15 cellular contexts compared by ENCODE assay signal in the genomic region with DNA sequence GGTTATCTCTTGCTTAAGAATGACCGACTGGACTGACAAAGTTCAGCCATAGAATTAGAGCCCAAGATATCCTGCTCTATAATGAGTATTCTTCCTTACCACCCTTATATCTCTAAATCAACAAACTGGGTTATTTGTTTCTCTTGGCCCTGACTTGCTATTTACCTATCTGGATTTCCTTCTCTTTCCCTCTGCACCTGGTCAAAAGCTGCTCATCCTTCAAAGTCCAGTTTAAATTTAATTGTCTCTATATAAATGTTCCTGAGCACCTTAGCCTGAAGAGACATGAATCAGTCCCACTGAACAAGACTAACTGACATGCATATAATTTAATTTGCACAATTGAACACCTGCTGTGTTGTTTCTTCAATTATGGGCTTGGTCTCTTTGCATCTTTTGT.
"Had no signal": no experiment of that assay in that cellular context is flagged by ENCODE, and none has a peak within 500 bp of the region (broad histone marks: within the 10 kb centered on the region; RNA-seq: fewer than 3 reads in every experiment).

No MANE protein-coding gene starts in this region.

- H3K9me3 Mint-ChIP-seq: activated CD4-positive, alpha-beta memory T cell treated with anti-CD3 and anti-CD28 coated beads, Interleukin-2, amount 10 ng/mL, durations not matched to agents 7 days and 5 days; activated naive CD4-positive, alpha-beta T cell treated with anti-CD3 and anti-CD28 coated beads, Interleukin-2, amount 10 ng/mL, durations not matched to agents 7 days and 5 days; activated naive CD8-positive, alpha-beta T cell treated with anti-CD3 and anti-CD28 coated beads, Interleukin-2, amount 50 U/mL, for 24 hours; brain; effector memory CD8-positive, alpha-beta T cell; stimulated activated naive B cell treated with anti-CD40 and anti-IgM and Interleukin-4, amounts not matched to agents 10 μg/mL and 1 μg/mL and 100 μg/mL, for 72 hours had no signal

- H3K4me3 Mint-ChIP-seq: activated CD4-positive, alpha-beta memory T cell treated with anti-CD3 and anti-CD28 coated beads, Interleukin-2, amount 10 ng/mL, durations not matched to agents 7 days and 5 days; activated CD8-positive, alpha-beta memory T cell treated with anti-CD3 and anti-CD28 coated beads, Interleukin-2, amount 10 ng/mL, durations not matched to agents 7 days and 5 days; activated naive CD4-positive, alpha-beta T cell treated with anti-CD3 and anti-CD28 coated beads, Interleukin-2, amount 10 ng/mL, durations not matched to agents 7 days and 5 days; activated naive CD8-positive, alpha-beta T cell treated with anti-CD3 and anti-CD28 coated beads, Interleukin-2, amount 50 U/mL, for 24 hours; brain; effector memory CD8-positive, alpha-beta T cell; nephron progenitor cell; stimulated activated naive B cell treated with anti-CD40 and anti-IgM and Interleukin-4, amounts not matched to agents 10 μg/mL and 1 μg/mL and 100 μg/mL, for 72 hours had no signal

- H3K27ac Mint-ChIP-seq: activated CD4-positive, alpha-beta memory T cell treated with anti-CD3 and anti-CD28 coated beads, Interleukin-2, amount 10 ng/mL, durations not matched to agents 7 days and 5 days; activated CD8-positive, alpha-beta memory T cell treated with anti-CD3 and anti-CD28 coated beads, Interleukin-2, amount 10 ng/mL, durations not matched to agents 7 days and 5 days; activated naive CD4-positive, alpha-beta T cell treated with anti-CD3 and anti-CD28 coated beads, Interleukin-2, amount 10 ng/mL, durations not matched to agents 7 days and 5 days; activated naive CD8-positive, alpha-beta T cell treated with anti-CD3 and anti-CD28 coated beads, Interleukin-2, amount 50 U/mL, for 24 hours; brain; effector memory CD8-positive, alpha-beta T cell; nephron progenitor cell; stimulated activated naive B cell treated with anti-CD40 and anti-IgM and Interleukin-4, amounts not matched to agents 10 μg/mL and 1 μg/mL and 100 μg/mL, for 72 hours had no signal

- H3K36me3 Mint-ChIP-seq: activated CD8-positive, alpha-beta memory T cell treated with anti-CD3 and anti-CD28 coated beads, Interleukin-2, amount 10 ng/mL, durations not matched to agents 7 days and 5 days; activated naive CD4-positive, alpha-beta T cell treated with anti-CD3 and anti-CD28 coated beads, Interleukin-2, amount 10 ng/mL, durations not matched to agents 7 days and 5 days; brain; stimulated activated naive B cell treated with anti-CD40 and anti-IgM and Interleukin-4, amounts not matched to agents 10 μg/mL and 1 μg/mL and 100 μg/mL, for 72 hours had no signal

- H3K27ac ChIP-seq: esophagus squamous epithelium, upper lobe of right lung had no signal

- H3K9me3 ChIP-seq: esophagus squamous epithelium, upper lobe of right lung had no signal

- H3K4me1 Mint-ChIP-seq: activated CD4-positive, alpha-beta memory T cell treated with anti-CD3 and anti-CD28 coated beads, Interleukin-2, amount 10 ng/mL, durations not matched to agents 7 days and 5 days; activated CD8-positive, alpha-beta memory T cell treated with anti-CD3 and anti-CD28 coated beads, Interleukin-2, amount 10 ng/mL, durations not matched to agents 7 days and 5 days; activated naive CD8-positive, alpha-beta T cell treated with anti-CD3 and anti-CD28 coated beads, Interleukin-2, amount 50 U/mL, for 24 hours had no signal

- ATAC-seq: activated CD8-positive, alpha-beta memory T cell treated with anti-CD3 and anti-CD28 coated beads, Interleukin-2, amount 10 ng/mL, durations not matched to agents 7 days and 5 days; activated naive CD8-positive, alpha-beta T cell treated with anti-CD3 and anti-CD28 coated beads, Interleukin-2, amount 50 U/mL, for 24 hours; effector memory CD8-positive, alpha-beta T cell; left ventricle myocardium superior; stimulated activated naive B cell treated with anti-CD40 and anti-IgM and Interleukin-4, amounts not matched to agents 10 μg/mL and 1 μg/mL and 100 μg/mL, for 72 hours; upper lobe of right lung had no signal

- DNase-seq: activated CD4-positive, alpha-beta memory T cell treated with anti-CD3 and anti-CD28 coated beads, Interleukin-2, amount 10 ng/mL, durations not matched to agents 7 days and 5 days; activated CD4-positive, alpha-beta T cell treated with anti-CD3 and anti-CD28 coated beads for 4 hours; activated CD8-positive, alpha-beta memory T cell treated with anti-CD3 and anti-CD28 coated beads, Interleukin-2, amount 10 ng/mL, durations not matched to agents 7 days and 5 days; activated naive CD4-positive, alpha-beta T cell treated with anti-CD3 and anti-CD28 coated beads, Interleukin-2, amount 10 ng/mL, durations not matched to agents 7 days and 5 days; activated naive CD8-positive, alpha-beta T cell treated with anti-CD3 and anti-CD28 coated beads, Interleukin-2, amount 50 U/mL, for 24 hours; activated T-cell treated with anti-CD3 and anti-CD28 coated beads, Interleukin-2, amount 50 U/mL, for 1 hour; anterior cingulate cortex; caudate nucleus; effector memory CD8-positive, alpha-beta T cell; esophagus squamous epithelium; left ventricle myocardium superior; nephron progenitor cell; stimulated activated naive B cell treated with anti-CD40 and anti-IgM and Interleukin-4, amounts not matched to agents 10 μg/mL and 1 μg/mL and 100 μg/mL, for 72 hours; upper lobe of right lung had no signal
